ENCODE assay signal across 9 cellular contexts in the genomic region with DNA sequence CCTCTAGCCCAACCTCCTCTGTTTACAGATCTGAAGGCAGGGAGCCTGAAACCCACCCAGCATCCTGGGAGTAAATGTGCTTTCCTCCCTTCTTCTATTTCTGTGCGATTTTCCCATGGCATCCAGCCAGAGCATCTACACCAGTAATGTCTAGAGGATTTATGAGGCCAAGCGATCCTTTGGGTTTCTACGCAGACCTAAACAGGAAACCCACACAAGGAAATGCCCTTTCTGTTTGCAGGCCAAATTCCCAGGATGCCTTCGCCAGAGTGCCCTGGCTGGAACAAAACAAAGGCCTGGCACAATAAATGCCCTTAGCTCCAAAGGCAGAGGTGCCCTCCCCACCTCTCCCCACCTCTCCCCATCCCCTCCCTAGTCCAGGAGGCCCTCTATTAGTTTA.
DNase-seq lines count a peak whose midpoint lies in the region; ATAC-seq and TF ChIP-seq lines count a peak whose summit lies in the region.
"Had no signal": no experiment of that assay in that cellular context is flagged by ENCODE, and none has a peak within 500 bp of the region (broad histone marks: within the 10 kb centered on the region; RNA-seq: fewer than 3 reads in every experiment).

No MANE protein-coding gene starts in this region.

- H3K27ac Mint-ChIP-seq in CD4-positive, alpha-beta T cell, result no peak overlapping the region
- H3K27ac Mint-ChIP-seq: activated CD8-positive, alpha-beta T cell treated with anti-CD3 and anti-CD28 coated beads, Interleukin-2, amount 10 ng/mL, durations not matched to agents 7 days and 5 days; memory B cell had no signal

- peak; percentile 85 for ATAC-seq in left colon
- no peak for ATAC-seq in CD4-positive, alpha-beta T cell (ENCODE audit: poor library complexity)
- ATAC-seq: activated CD8-positive, alpha-beta T cell treated with anti-CD3 and anti-CD28 coated beads, Interleukin-2, amount 10 ng/mL, durations not matched to agents 7 days and 5 days had no signal

- in situ Hi-C loops in astrocyte of the spinal cord (cut with HindIII; ENCODE audit: low sequenced_read_pairs), result no loop called here

- intact Hi-C loops in left colon (cut with DNase I, micrococcal nuclease), result no loop called here
- intact Hi-C loops in CD4-positive, alpha-beta T cell (cut with DNase I, micrococcal nuclease), result no loop called here

- peaks cover 17% of the 10 kb centered on the region for H3K27me3 Mint-ChIP-seq in CD4-positive, alpha-beta T cell

- no peaks in the 10 kb centered on the region for H3K9me3 Mint-ChIP-seq in CD4-positive, alpha-beta T cell
- H3K9me3 Mint-ChIP-seq: memory B cell had no signal

- no peaks in the 10 kb centered on the region for H3K4me1 Mint-ChIP-seq in CD4-positive, alpha-beta T cell (ENCODE audit: low read depth)
- H3K4me1 Mint-ChIP-seq: memory B cell had no signal

- H3K36me3 Mint-ChIP-seq in CD4-positive, alpha-beta T cell (ENCODE audit: low read depth), result no peaks in the 10 kb centered on the region
- H3K36me3 Mint-ChIP-seq: memory B cell had no signal

- POLR2A ChIA-PET in CD4-positive, alpha-beta T cell (lab: Charles Lee), result no interaction called here

- no peaks in the 10 kb centered on the region for H3K27me3 ChIP-seq in CD4-positive, alpha-beta T cell (ENCODE audit: control insufficient read depth, insufficient read depth, low read length)

- no peak overlapping the region for H3K4me3 Mint-ChIP-seq in CD4-positive, alpha-beta T cell
- H3K4me3 Mint-ChIP-seq: activated CD8-positive, alpha-beta T cell treated with anti-CD3 and anti-CD28 coated beads, Interleukin-2, amount 10 ng/mL, durations not matched to agents 7 days and 5 days; memory B cell had no signal

- H3K4me3 ChIP-seq in astrocyte of the spinal cord (ENCODE audit: low read depth, low read length), result no peak overlapping the region

- no peaks in the 10 kb centered on the region for H3K9me3 ChIP-seq in CD4-positive, alpha-beta T cell (ENCODE audit: control insufficient read depth, low read length)

- no peak for TF ChIP-seq CTCF in astrocyte of the spinal cord (IDR thresholded peaks at IDR 0.05; ENCODE audit: low read depth, low read length)
- no peak for TF ChIP-seq CTCF in CD4-positive, alpha-beta T cell (IDR thresholded peaks at IDR 0.05)

- peak; percentile 90 for DNase-seq in LoVo (ENCODE audit: low spot score)
- DNase-seq in astrocyte of the spinal cord (ENCODE audit: low read depth, low spot score), result peak; percentile 73
- peak; percentile 67 to 77 for DNase-seq in left colon
- no peak for DNase-seq in cerebellar nuclear complex (lab: John Stamatoyannopoulos, UW)
- no peak for DNase-seq in SKM-1 treated with dmso at 0.1 percent for 144 hours (lab: John Stamatoyannopoulos, UW; ENCODE audit: unreplicated experiment)
- DNase-seq in CD4-positive, alpha-beta T cell, result no peak
- DNase-seq: activated CD8-positive, alpha-beta T cell treated with anti-CD3 and anti-CD28 coated beads, Interleukin-2, amount 10 ng/mL, durations not matched to agents 7 days and 5 days had no signal

- CTCF ChIA-PET in CD4-positive, alpha-beta T cell (lab: Charles Lee), result no interaction called here

- peak overlapping the region; percentile 90 for H3K27ac ChIP-seq in temporal lobe (ENCODE audit: low read depth, low read length)
- H3K27ac ChIP-seq in CD4-positive, alpha-beta T cell (ENCODE audit: low read depth, low read length), result no peak overlapping the region

Comparison
In these comparisons a context has a peak if more than half of its experiments do, and no peak if none do; other contexts are left out.
1. DNase-seq: peak in LoVo (single experiment), astrocyte of the spinal cord (single experiment) and left colon (2 of 2); none in cerebellar nuclear complex (0 of 2), SKM-1 treated with dmso at 0.1 percent for 144 hours (single experiment) and CD4-positive, alpha-beta T cell (0 of 10).